Comparison of ENCODE assay signal across 1 cellular context in genomic region chr17:20706752-20707372, GRCh38.
TF ChIP-seq lines count a peak whose summit lies in the region.

No MANE protein-coding gene starts in this region.

TF ChIP-seq in IMR-90, 13 proteins besides CTCF, POLR2A, EP300 and RAD21 (continued from another document):
- no peak for TF ChIP-seq ELK1 (IDR thresholded peaks at IDR 0.05; ENCODE audit: borderline replicate concordance, low read depth, low read length)
- TF ChIP-seq CHD1 (IDR thresholded peaks at IDR 0.05; ENCODE audit: low read depth, low read length) = no peak
- no peak for TF ChIP-seq MXI1 (IDR thresholded peaks at IDR 0.05; ENCODE audit: borderline replicate concordance, low read depth, low read length)
- no peak for TF ChIP-seq SMC3 (IDR thresholded peaks at IDR 0.05; ENCODE audit: low read depth, low read length)
